Comparison of ENCODE assay signal across 8 cellular contexts in genomic region chr17:62703269-62703775, GRCh38.
A peak's percentile ranks its signal among the peaks of the same experiment; 100 is the strongest.
DNase-seq lines count a peak whose midpoint lies in the region; ATAC-seq and TF ChIP-seq lines count a peak whose summit lies in the region.

No MANE protein-coding gene starts in this region.

- H3K27me3 ChIP-seq in adipocyte (replicated peaks; ENCODE audit: control insufficient read depth, insufficient read depth, low read length), result no peaks in the 10 kb centered on the region
- no peaks in the 10 kb centered on the region for H3K27me3 ChIP-seq in upper lobe of right lung

- no peak for TF ChIP-seq CTCF in upper lobe of right lung (IDR thresholded peaks at IDR 0.05)

- peak overlapping the region; percentile 80 for H3K9ac ChIP-seq in adipocyte (ENCODE audit: low read length)

- peak overlapping the region; percentile 81 for H3K4me3 ChIP-seq in adipocyte (ENCODE audit: low read length)
- H3K4me3 ChIP-seq in upper lobe of right lung, result peak overlapping the region; percentile 69

- H3K4me1 ChIP-seq in adipocyte (ENCODE audit: control insufficient read depth, insufficient read depth, low read length) (peaks cover 20% of the 10 kb centered on the region), upper lobe of right lung (peaks cover 17% of the 10 kb centered on the region)

- DNase-seq in EL (peak; percentile 74), HT-29 (ENCODE audit: low spot score) (peak; percentile 49), adipocyte (ENCODE audit: low read depth) (peak; percentile 48), left lobe of liver (ENCODE audit: low spot score) (no peak), upper lobe of right lung (no peak), AG20443 (ENCODE audit: low spot score) (no peak)

- peaks cover 9% of the 10 kb centered on the region for H3K9me3 ChIP-seq in adipocyte (ENCODE audit: control insufficient read depth, low read length)
- H3K9me3 ChIP-seq in upper lobe of right lung, result no peaks in the 10 kb centered on the region

- ATAC-seq in left lobe of liver (peak; percentile 29), upper lobe of right lung (peak; percentile 40), HG03521 (IDR thresholded peaks at IDR 0.05; ENCODE audit: unreplicated experiment) (no peak), HG02981 (IDR thresholded peaks at IDR 0.05; ENCODE audit: unreplicated experiment) (no peak)

- no peak overlapping the region for H3K27ac ChIP-seq in upper lobe of right lung

- intact Hi-C loops in upper lobe of right lung (cut with DNase I), result loop anchor here (10.0 kb wide), 1 partner anchor 271 kb away; no protein-coding TSS in a partner anchor

- H3K36me3 ChIP-seq in adipocyte (ENCODE audit: control insufficient read depth, insufficient read depth, low read length, severe bottlenecking) (no peaks in the 10 kb centered on the region), upper lobe of right lung (no peaks in the 10 kb centered on the region)

Comparison
In these comparisons a context has a peak if more than half of its experiments do, and no peak if none do; other contexts are left out.
1. DNase-seq: peak in EL (single experiment), HT-29 (single experiment) and adipocyte (single experiment); none in left lobe of liver (single experiment), upper lobe of right lung (single experiment) and AG20443 (single experiment).
2. ATAC-seq: peak in left lobe of liver (single experiment) and upper lobe of right lung (single experiment); none in HG03521 (single experiment) and HG02981 (single experiment).